In the genomic region with DNA sequence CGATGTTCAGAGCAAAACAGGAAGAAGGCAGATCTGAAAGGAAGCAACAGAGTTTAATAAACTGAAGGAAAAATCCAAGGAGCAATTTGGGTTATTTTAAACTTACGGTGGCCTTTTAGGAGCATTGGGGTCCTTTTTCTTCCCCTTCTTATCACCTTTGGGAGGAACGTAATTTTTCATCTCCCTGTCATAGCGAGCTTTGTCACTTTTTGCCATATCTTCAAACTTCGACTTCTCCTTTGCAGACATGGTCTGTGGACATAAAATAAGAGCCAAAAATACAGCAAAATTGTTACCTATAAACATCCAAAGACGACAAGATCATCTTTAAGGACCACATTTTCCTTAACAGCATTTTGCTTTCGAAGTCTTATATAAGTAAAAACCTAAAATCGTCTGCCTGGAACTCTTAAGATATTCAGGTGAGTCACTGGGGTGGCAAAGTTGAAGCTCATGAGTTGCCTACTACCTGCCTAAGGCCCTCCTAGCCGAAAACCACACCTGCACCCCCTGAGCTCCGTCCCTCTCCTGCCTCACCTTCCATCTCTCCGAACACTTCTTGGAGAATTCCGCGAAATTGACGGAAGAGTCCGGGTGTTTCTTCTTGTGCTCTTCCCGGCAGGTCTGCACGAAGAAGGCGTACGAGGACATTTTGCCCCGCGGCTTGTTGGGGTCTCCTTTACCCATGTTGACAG, we compare ENCODE assay signal across 8 cellular contexts. TPM values are rescaled to one million over a fixed set of nuclear protein-coding genes. Genes with fewer than 3 reads are reported as not detected.
A peak's percentile ranks its signal among the peaks of the same experiment; 100 is the strongest.
DNase-seq lines count a peak whose midpoint lies in the region; ATAC-seq and TF ChIP-seq lines count a peak whose summit lies in the region.

No MANE protein-coding gene starts in this region.

- peaks cover 7% of the 10 kb centered on the region for H3K36me3 Mint-ChIP-seq in natural killer cell

- no peaks in the 10 kb centered on the region for H3K9me3 Mint-ChIP-seq in natural killer cell

- H3K27me3 ChIP-seq in ectodermal cell (ENCODE audit: control insufficient read depth, insufficient read depth, low read length, poor library complexity, severe bottlenecking), result no peaks in the 10 kb centered on the region

- DNase-seq in SIG-M5 treated with dmso at 0.1 percent for 504 hours (lab: John Stamatoyannopoulos, UW; ENCODE audit: unreplicated experiment) (peak; percentile 38), SIG-M5 (lab: John Stamatoyannopoulos, UW) (no peak), T follicular helper cell (ENCODE audit: low read depth) (peak; percentile 8), natural killer cell (no peak), NCI-H510A (lab: John Stamatoyannopoulos, UW) (no peak), MV-4-11 (lab: John Stamatoyannopoulos, UW) (no peak)

- peaks cover 27 to 33% of the 10 kb centered on the region in 2 donors for H3K4me1 Mint-ChIP-seq in natural killer cell

- no peak overlapping the region for H3K27ac ChIP-seq in ectodermal cell (ENCODE audit: insufficient read depth, low read depth, low read length, poor library complexity, severe bottlenecking)

- peak overlapping the region; percentile 91 for H3K4me3 Mint-ChIP-seq in natural killer cell

- intact Hi-C loops in natural killer cell (cut with micrococcal nuclease), result loop anchor here (5.0 kb wide), 1 partner anchor 166 kb away; a partner anchor contains a TSS

- H3K36me3 ChIP-seq in ectodermal cell (ENCODE audit: control insufficient read depth, insufficient read depth, low read length), result peaks cover 17% of the 10 kb centered on the region

- H3K9me3 ChIP-seq in ectodermal cell (ENCODE audit: control insufficient read depth, low read length), result no peaks in the 10 kb centered on the region

- peak overlapping the region; percentile 93 for H3K4me3 ChIP-seq in ectodermal cell (ENCODE audit: insufficient read depth, low read depth, low read length)

- 22% methylated on average over 21 of the region's 21 CpGs for WGBS in ectodermal cell, 2 experiments

- TF ChIP-seq CTCF in natural killer cell (IDR thresholded peaks at IDR 0.05), result no peak

- no peaks in the 10 kb centered on the region for H3K27me3 Mint-ChIP-seq in natural killer cell (ENCODE audit: low read depth in 2 of 2)

- ATAC-seq in natural killer cell (no peak), HG02610 (IDR thresholded peaks at IDR 0.05; ENCODE audit: unreplicated experiment) (no peak)

- H3K27ac Mint-ChIP-seq in natural killer cell, result peak overlapping the region; percentile 98 to 99

- H3K4me1 ChIP-seq in ectodermal cell (ENCODE audit: control insufficient read depth, insufficient read depth, low read length), result peaks cover 5% of the 10 kb centered on the region

RNA-seq across cellular contexts. Expression of a gene that starts 1.0 kb away (rescaled TPM):
- polyA plus RNA-seq in ectodermal cell (2013, experiment 1 of 4), result 529 TPM
- 475 TPM for polyA plus RNA-seq in ectodermal cell (2013, experiment 2 of 4)
- polyA plus RNA-seq in ectodermal cell (2013, experiment 3 of 4), result 623 TPM
- polyA plus RNA-seq in ectodermal cell (2013, experiment 4 of 4), result 637 TPM
- 100 to 1,000 TPM; 145 to 214 (median 151) TPM for total RNA-seq in natural killer cell

RNA-seq across cellular contexts. Expression of a gene that starts 37.6 kb away (rescaled TPM):
- 27.6 TPM for polyA plus RNA-seq in ectodermal cell (2013, experiment 1 of 4)
- 24.1 TPM for polyA plus RNA-seq in ectodermal cell (2013, experiment 2 of 4)
- polyA plus RNA-seq in ectodermal cell (2013, experiment 3 of 4), result 30.7 TPM
- polyA plus RNA-seq in ectodermal cell (2013, experiment 4 of 4), result 31.6 TPM
- total RNA-seq in natural killer cell, result 1 to 10 TPM; 2.6 to 9.1 (median 3.1) TPM

Comparison
In these comparisons a context has a peak if more than half of its experiments do, and no peak if none do; other contexts are left out.
1. DNase-seq: peak in SIG-M5 treated with dmso at 0.1 percent for 504 hours (single experiment) and T follicular helper cell (single experiment); none in SIG-M5 (single experiment), natural killer cell (single experiment), NCI-H510A (single experiment) and MV-4-11 (single experiment).